Comparison of ENCODE assay signal across 27 cellular contexts in genomic region chr5:1341863-1342262, GRCh38. TPM values are rescaled to one million over a fixed set of nuclear protein-coding genes. Genes with fewer than 3 reads are reported as not detected.
DNase-seq lines count a peak whose midpoint lies in the region; ATAC-seq and TF ChIP-seq lines count a peak whose summit lies in the region.
"Had no signal": no experiment of that assay in that cellular context is flagged by ENCODE, and none has a peak within 500 bp of the region (broad histone marks: within the 10 kb centered on the region; RNA-seq: fewer than 3 reads in every experiment).

No MANE protein-coding gene starts in this region.

- no peaks in the 10 kb centered on the region for H3K9me3 Mint-ChIP-seq in T-helper 1 cell treated with Interleukin-12 subunit alpha and Interleukin-12 subunit beta and Interleukin-4 antibody, amounts not matched to agents 30 μg/mL and 1 μg/mL, for 36 hours
- H3K9me3 Mint-ChIP-seq: activated naive CD4-positive, alpha-beta T cell treated with anti-CD3 and anti-CD28 coated beads, Interleukin-2, amount 50 U/mL, for 24 hours had no signal

- H3K4me2 ChIP-seq in OCI-LY7 (ENCODE audit: low read length): peak overlapping the region; percentile 79
- H3K4me2 ChIP-seq: PC-9 had no signal

- no peaks in the 10 kb centered on the region for H3K9me3 ChIP-seq in OCI-LY7 (ENCODE audit: low read length)
- H3K9me3 ChIP-seq: ascending aorta, Caco-2, esophagus squamous epithelium, SJSA1, uterus had no signal

- peak overlapping the region; percentile 34 for H3K4me3 Mint-ChIP-seq in T-helper 1 cell treated with Interleukin-12 subunit alpha and Interleukin-12 subunit beta and Interleukin-4 antibody, amounts not matched to agents 30 μg/mL and 1 μg/mL, for 36 hours
- H3K4me3 Mint-ChIP-seq: activated naive CD4-positive, alpha-beta T cell treated with anti-CD3 and anti-CD28 coated beads, Interleukin-2, amount 50 U/mL, for 24 hours had no signal

- BruUV-seq in OCI-LY7 (replicated peaks; lab: Mats Ljungman, UMichigan): no TSS peak

- no peak for DNase-seq in T-helper 1 cell
- peak; percentile 91 for DNase-seq in OCI-LY7 (ENCODE audit: low spot score)
- DNase-seq in left colon: peak; percentile 32 to 53
- no peak for DNase-seq in ureter (ENCODE audit: low spot score)
- DNase-seq in NCI-H526 (lab: John Stamatoyannopoulos, UW): no peak
- DNase-seq in stimulated activated CD8-positive, alpha-beta memory T cell treated with anti-CD3 and anti-CD28 coated beads, Interleukin-4, amount 100 ng/mL, for 48 hours: no peak
- DNase-seq: activated CD4-positive, CD25-positive, alpha-beta regulatory T cell treated with anti-CD3 and anti-CD28 coated beads, Interleukin-2, amount 50 U/mL, for 72 hours; activated CD8-positive, alpha-beta memory T cell treated with anti-CD3 and anti-CD28 coated beads for 24 hours; activated T-cell treated with anti-CD3 and anti-CD28 coated beads, Interleukin-2, amount 50 U/mL, for 48 hours; Caco-2; effector CD8-positive, alpha-beta T cell; esophagus squamous epithelium; IMR-90; mammary epithelial cell; NCI-H774; PC-9; T-helper 9 cell; uterus had no signal

- H3K4me1 Mint-ChIP-seq in T-helper 1 cell treated with Interleukin-12 subunit alpha and Interleukin-12 subunit beta and Interleukin-4 antibody, amounts not matched to agents 30 μg/mL and 1 μg/mL, for 36 hours (ENCODE audit: low read depth): peaks cover 22% of the 10 kb centered on the region

- intact Hi-C loops in OCI-LY7 (cut with micrococcal nuclease; ENCODE audit: unreplicated experiment): loop anchor here (1.0 to 5.0 kb wide), 3 partner anchors 26 to 1125 kb away; partner anchors contain the start of genes CCDC127 and SDHA
- intact Hi-C loops in left colon (cut with DNase I, micrococcal nuclease): no loop called here

- peak overlapping the region; percentile 89 for H3K4me3 ChIP-seq in OCI-LY7 (ENCODE audit: low read depth, low read length, poor library complexity, severe bottlenecking)
- H3K4me3 ChIP-seq: ascending aorta, esophagus squamous epithelium, PC-9, SJSA1, uterus had no signal

- H3K4me1 ChIP-seq in OCI-LY7 (ENCODE audit: insufficient read depth, low read length, poor library complexity, severe bottlenecking): peaks cover 56% of the 10 kb centered on the region
- H3K4me1 ChIP-seq: Caco-2 had no signal

- ATAC-seq in GM21526 (IDR thresholded peaks at IDR 0.05; ENCODE audit: low FRiP score, unreplicated experiment): peak; percentile 36
- ATAC-seq in left colon: no peak

- no peaks in the 10 kb centered on the region for H3K9me2 ChIP-seq in OCI-LY7 (ENCODE audit: insufficient read depth, low read length)

- CTCF ChIA-PET in OCI-LY7 (lab: Charles Lee; ENCODE audit: unreplicated experiment): interaction anchor here (0.6 to 1.1 kb wide), 4 partner anchors 27 to 92 kb away, joined by 3 to 7 read pairs (median 4); no protein-coding TSS in a partner anchor

- no peaks in the 10 kb centered on the region for H4K20me1 ChIP-seq in OCI-LY7 (ENCODE audit: insufficient read depth, low read length)

- H3K36me3 ChIP-seq in OCI-LY7 (ENCODE audit: insufficient read depth, low read length): peaks cover 71% of the 10 kb centered on the region
- H3K36me3 ChIP-seq: uterus had no signal

- H3K36me3 Mint-ChIP-seq in T-helper 1 cell treated with Interleukin-12 subunit alpha and Interleukin-12 subunit beta and Interleukin-4 antibody, amounts not matched to agents 30 μg/mL and 1 μg/mL, for 36 hours (ENCODE audit: low read depth): peaks cover 29% of the 10 kb centered on the region

- peak overlapping the region; percentile 94 for H3K27ac ChIP-seq in OCI-LY7 (ENCODE audit: low read depth, low read length, poor library complexity, severe bottlenecking)
- H3K27ac ChIP-seq: 22Rv1, ascending aorta, PC-9, SJSA1, uterus had no signal

- no peak overlapping the region for H2AFZ ChIP-seq in OCI-LY7 (ENCODE audit: low read length)
- H2AFZ ChIP-seq: PC-9 had no signal

- no peak for TF ChIP-seq CTCF in OCI-LY7 (conservative IDR thresholded peaks at IDR 0.05; ENCODE audit: low read length)

- no peak overlapping the region for H3K27ac Mint-ChIP-seq in T-helper 1 cell treated with Interleukin-12 subunit alpha and Interleukin-12 subunit beta and Interleukin-4 antibody, amounts not matched to agents 30 μg/mL and 1 μg/mL, for 36 hours
- H3K27ac Mint-ChIP-seq: activated naive CD4-positive, alpha-beta T cell treated with anti-CD3 and anti-CD28 coated beads, Interleukin-2, amount 50 U/mL, for 24 hours had no signal

- H3K79me2 ChIP-seq in OCI-LY7 (ENCODE audit: insufficient read depth, low read depth, low read length): peaks cover 58% of the 10 kb centered on the region

- no peaks in the 10 kb centered on the region for H3K27me3 Mint-ChIP-seq in T-helper 1 cell treated with Interleukin-12 subunit alpha and Interleukin-12 subunit beta and Interleukin-4 antibody, amounts not matched to agents 30 μg/mL and 1 μg/mL, for 36 hours (ENCODE audit: low read depth)
- H3K27me3 Mint-ChIP-seq: activated naive CD4-positive, alpha-beta T cell treated with anti-CD3 and anti-CD28 coated beads, Interleukin-2, amount 50 U/mL, for 24 hours had no signal

- POLR2A ChIA-PET in OCI-LY7 (lab: Charles Lee): interaction anchor here (0.6 to 6.0 kb wide), 8 partner anchors 9 to 420 kb away, joined by 3 to 78 read pairs (median 3); no protein-coding TSS in a partner anchor

RNA-seq across cellular contexts. Expression of gene CLPTM1L, which starts 3.0 kb away (rescaled TPM):
- 356 and 395 TPM in 2 replicates for total RNA-seq in OCI-LY7 (2014; rRNA removed; shearing (Covaris generic))
- 395 and 396 TPM in 2 replicates for total RNA-seq in OCI-LY7 (2022)
- total RNA-seq in left colon: 100 to 1,000 TPM in 1 of 2 donors, 10 to 100 TPM in 1; 93.1 to 102 TPM
- total RNA-seq in ureter: 73.4 TPM

RNA-seq across cellular contexts. Expression of gene TERT, which starts 47.0 kb away (rescaled TPM):
- total RNA-seq in OCI-LY7 (2014; rRNA removed; shearing (Covaris generic)): 120 and 156 TPM in 2 replicates
- total RNA-seq in OCI-LY7 (2022): 173 and 198 TPM in 2 replicates
- 1 to 10 TPM; 2.3 to 5.1 TPM for total RNA-seq in left colon
- total RNA-seq in ureter: not detected
- total RNA-seq: ascending aorta, cerebellum, IMR-90, kidney epithelial cell, mammary epithelial cell, osteocyte had no signal

Comparison
In these comparisons a context has a peak if more than half of its experiments do, and no peak if none do; other contexts are left out.
1. DNase-seq: peak in OCI-LY7 (single experiment) and left colon (2 of 2); none in T-helper 1 cell (0 of 5), ureter (single experiment), NCI-H526 (0 of 2) and stimulated activated CD8-positive, alpha-beta memory T cell treated with anti-CD3 and anti-CD28 coated beads, Interleukin-4, amount 100 ng/mL, for 48 hours (single experiment).
2. RNA of gene TERT, which starts 47.0 kb away (total RNA-seq): 120 to 198 TPM in OCI-LY7; 2.3 to 5.1 TPM in left colon and not detected in ureter (single experiment); every median in the first group is over 10 times any median in the second.